Comparison of ENCODE assay signal across 1 cellular context in the genomic region with DNA sequence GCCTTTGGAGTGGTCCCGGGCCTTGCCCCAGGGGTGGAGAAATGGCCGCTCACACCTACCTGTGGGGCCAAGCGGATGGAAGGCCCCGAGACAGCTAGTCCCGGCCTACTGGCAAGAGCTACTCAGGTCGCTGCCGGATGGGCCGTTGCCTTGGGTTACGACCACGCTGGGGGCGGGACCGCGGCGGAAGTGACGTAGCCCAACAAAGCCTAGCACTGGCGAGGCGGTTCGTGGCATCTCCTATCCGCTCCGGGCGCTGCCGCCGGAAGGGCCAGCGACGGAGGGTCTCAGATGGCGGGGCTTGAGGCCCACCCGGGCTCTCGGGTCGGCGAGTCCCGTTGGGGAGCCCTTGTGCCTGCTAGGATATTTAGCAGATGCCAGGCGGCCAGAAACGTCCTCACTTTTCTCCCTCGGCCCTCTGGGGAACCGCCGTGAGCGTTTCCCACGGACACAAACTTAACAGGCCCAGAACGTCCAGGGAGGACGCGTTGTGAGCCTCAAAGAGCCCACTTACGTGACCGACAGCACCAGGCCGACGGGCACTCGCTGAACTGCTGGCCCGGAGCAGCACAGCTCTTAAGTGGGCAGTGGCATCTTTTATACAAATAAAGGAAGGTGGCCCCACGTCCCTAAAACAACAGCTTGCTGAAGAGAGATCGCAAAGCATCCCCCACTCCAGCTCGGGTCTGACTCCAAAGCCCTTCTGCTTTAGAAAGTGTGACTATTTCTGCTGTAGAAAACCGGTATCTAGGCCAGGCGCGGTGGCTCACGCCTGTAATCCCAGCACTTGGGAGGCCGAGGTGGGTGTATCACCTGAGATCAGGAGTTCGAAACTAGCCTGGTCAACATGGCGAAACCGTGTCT.
TF ChIP-seq lines count a peak whose summit lies in the region.

C16orf46 (minus strand) TSS at position 162 of the 864 bp plus-strand sequence. CDS start 13,283 bp downstream, outside the sequence.

TF ChIP-seq in WTC11, 78 proteins besides CTCF, POLR2A, EP300 and RAD21 (continued from another document and continues in another):
- TF ChIP-seq STAT6 (CRISPR knock-in tag; conservative IDR thresholded peaks at IDR 0.05; ENCODE audit: low read depth) (no peak), ZMAT4 (CRISPR knock-in tag; IDR thresholded peaks at IDR 0.05) (no peak), GABPB1 (CRISPR knock-in tag; IDR thresholded peaks at IDR 0.05) (peak; percentile 87), ELF4 (CRISPR knock-in tag; IDR thresholded peaks at IDR 0.05; ENCODE audit: low read depth) (no peak), ESRRA (CRISPR knock-in tag; IDR thresholded peaks at IDR 0.05; ENCODE audit: borderline replicate concordance) (peak; percentile 73; the same call in 1 of the 2 replicates), ZNF138 (CRISPR knock-in tag; conservative IDR thresholded peaks at IDR 0.05) (no peak), MLX (CRISPR knock-in tag; IDR thresholded peaks at IDR 0.05) (no peak), MXD4 (CRISPR knock-in tag; IDR thresholded peaks at IDR 0.05; ENCODE audit: borderline replicate concordance) (no peak), ZNF281 (CRISPR knock-in tag; IDR thresholded peaks at IDR 0.05) (no peak), JUN (CRISPR knock-in tag; IDR thresholded peaks at IDR 0.05) (no peak), CREM (CRISPR knock-in tag; IDR thresholded peaks at IDR 0.05) (peak; percentile 95), ZNF263 (CRISPR knock-in tag; IDR thresholded peaks at IDR 0.05; ENCODE audit: low read depth) (no peak), ZNF317 (CRISPR knock-in tag; IDR thresholded peaks at IDR 0.05; ENCODE audit: borderline replicate concordance, low read depth) (no peak), KAT7 (CRISPR knock-in tag; IDR thresholded peaks at IDR 0.05; ENCODE audit: borderline replicate concordance) (no peak), PRRX2 (CRISPR knock-in tag; IDR thresholded peaks at IDR 0.05) (no peak), FOXP1 (CRISPR knock-in tag; IDR thresholded peaks at IDR 0.05; ENCODE audit: borderline replicate concordance) (peak; percentile 57; the same call in 1 of the 2 replicates), NR1H2 (CRISPR knock-in tag; IDR thresholded peaks at IDR 0.05) (no peak), E2F4 (CRISPR knock-in tag; IDR thresholded peaks at IDR 0.05; ENCODE audit: borderline replicate concordance, low read depth) (no peak), NFE2L1 (CRISPR knock-in tag; IDR thresholded peaks at IDR 0.05) (peak; percentile 35; the same call in 1 of the 2 replicates), MYBL2 (CRISPR knock-in tag; IDR thresholded peaks at IDR 0.05) (no peak; the same call in 1 of the 2 replicates), ZNF416 (CRISPR knock-in tag; IDR thresholded peaks at IDR 0.05) (peak; percentile 40; the same call in 1 of the 2 replicates), SP1 (CRISPR knock-in tag; conservative IDR thresholded peaks at IDR 0.05) (peak; percentile 98), FOXK1 (CRISPR knock-in tag; IDR thresholded peaks at IDR 0.05) (peak; percentile 86), TEAD1 (CRISPR knock-in tag; IDR thresholded peaks at IDR 0.05) (no peak), IRF1 (CRISPR knock-in tag; IDR thresholded peaks at IDR 0.05) (0 out of 2 replicates have a peak, but pooled peaks have one; percentile 60), ZBTB21 (CRISPR knock-in tag; IDR thresholded peaks at IDR 0.05; ENCODE audit: borderline replicate concordance) (no peak), TCF7 (CRISPR knock-in tag; IDR thresholded peaks at IDR 0.05; ENCODE audit: low read depth) (no peak)
- TF ChIP-seq, protein P1, sequence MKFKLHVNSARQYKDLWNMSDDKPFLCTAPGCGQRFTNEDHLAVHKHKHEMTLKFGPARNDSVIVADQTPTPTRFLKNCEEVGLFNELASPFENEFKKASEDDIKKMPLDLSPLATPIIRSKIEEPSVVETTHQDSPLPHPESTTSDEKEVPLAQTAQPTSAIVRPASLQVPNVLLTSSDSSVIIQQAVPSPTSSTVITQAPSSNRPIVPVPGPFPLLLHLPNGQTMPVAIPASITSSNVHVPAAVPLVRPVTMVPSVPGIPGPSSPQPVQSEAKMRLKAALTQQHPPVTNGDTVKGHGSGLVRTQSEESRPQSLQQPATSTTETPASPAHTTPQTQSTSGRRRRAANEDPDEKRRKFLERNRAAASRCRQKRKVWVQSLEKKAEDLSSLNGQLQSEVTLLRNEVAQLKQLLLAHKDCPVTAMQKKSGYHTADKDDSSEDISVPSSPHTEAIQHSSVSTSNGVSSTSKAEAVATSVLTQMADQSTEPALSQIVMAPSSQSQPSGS (CRISPR knock-in tag; IDR thresholded peaks at IDR 0.05; ENCODE audit: borderline replicate concordance, low read depth), result no peak
- TF ChIP-seq, protein P2, sequence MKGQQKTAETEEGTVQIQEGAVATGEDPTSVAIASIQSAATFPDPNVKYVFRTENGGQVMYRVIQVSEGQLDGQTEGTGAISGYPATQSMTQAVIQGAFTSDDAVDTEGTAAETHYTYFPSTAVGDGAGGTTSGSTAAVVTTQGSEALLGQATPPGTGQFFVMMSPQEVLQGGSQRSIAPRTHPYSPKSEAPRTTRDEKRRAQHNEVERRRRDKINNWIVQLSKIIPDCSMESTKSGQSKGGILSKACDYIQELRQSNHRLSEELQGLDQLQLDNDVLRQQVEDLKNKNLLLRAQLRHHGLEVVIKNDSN (CRISPR knock-in tag; IDR thresholded peaks at IDR 0.05), result peak; percentile 38; the same call in 1 of the 2 replicates
- TF ChIP-seq, protein P3, sequence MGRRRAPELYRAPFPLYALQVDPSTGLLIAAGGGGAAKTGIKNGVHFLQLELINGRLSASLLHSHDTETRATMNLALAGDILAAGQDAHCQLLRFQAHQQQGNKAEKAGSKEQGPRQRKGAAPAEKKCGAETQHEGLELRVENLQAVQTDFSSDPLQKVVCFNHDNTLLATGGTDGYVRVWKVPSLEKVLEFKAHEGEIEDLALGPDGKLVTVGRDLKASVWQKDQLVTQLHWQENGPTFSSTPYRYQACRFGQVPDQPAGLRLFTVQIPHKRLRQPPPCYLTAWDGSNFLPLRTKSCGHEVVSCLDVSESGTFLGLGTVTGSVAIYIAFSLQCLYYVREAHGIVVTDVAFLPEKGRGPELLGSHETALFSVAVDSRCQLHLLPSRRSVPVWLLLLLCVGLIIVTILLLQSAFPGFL (CRISPR knock-in tag; IDR thresholded peaks at IDR 0.05; ENCODE audit: borderline replicate concordance), result peak; percentile 74; the same call in 1 of the 2 replicates
- TF ChIP-seq, protein P4, sequence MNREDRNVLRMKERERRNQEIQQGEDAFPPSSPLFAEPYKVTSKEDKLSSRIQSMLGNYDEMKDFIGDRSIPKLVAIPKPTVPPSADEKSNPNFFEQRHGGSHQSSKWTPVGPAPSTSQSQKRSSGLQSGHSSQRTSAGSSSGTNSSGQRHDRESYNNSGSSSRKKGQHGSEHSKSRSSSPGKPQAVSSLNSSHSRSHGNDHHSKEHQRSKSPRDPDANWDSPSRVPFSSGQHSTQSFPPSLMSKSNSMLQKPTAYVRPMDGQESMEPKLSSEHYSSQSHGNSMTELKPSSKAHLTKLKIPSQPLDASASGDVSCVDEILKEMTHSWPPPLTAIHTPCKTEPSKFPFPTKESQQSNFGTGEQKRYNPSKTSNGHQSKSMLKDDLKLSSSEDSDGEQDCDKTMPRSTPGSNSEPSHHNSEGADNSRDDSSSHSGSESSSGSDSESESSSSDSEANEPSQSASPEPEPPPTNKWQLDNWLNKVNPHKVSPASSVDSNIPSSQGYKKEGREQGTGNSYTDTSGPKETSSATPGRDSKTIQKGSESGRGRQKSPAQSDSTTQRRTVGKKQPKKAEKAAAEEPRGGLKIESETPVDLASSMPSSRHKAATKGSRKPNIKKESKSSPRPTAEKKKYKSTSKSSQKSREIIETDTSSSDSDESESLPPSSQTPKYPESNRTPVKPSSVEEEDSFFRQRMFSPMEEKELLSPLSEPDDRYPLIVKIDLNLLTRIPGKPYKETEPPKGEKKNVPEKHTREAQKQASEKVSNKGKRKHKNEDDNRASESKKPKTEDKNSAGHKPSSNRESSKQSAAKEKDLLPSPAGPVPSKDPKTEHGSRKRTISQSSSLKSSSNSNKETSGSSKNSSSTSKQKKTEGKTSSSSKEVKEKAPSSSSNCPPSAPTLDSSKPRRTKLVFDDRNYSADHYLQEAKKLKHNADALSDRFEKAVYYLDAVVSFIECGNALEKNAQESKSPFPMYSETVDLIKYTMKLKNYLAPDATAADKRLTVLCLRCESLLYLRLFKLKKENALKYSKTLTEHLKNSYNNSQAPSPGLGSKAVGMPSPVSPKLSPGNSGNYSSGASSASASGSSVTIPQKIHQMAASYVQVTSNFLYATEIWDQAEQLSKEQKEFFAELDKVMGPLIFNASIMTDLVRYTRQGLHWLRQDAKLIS (CRISPR knock-in tag; IDR thresholded peaks at IDR 0.05; ENCODE audit: borderline replicate concordance), result no peak
- TF ChIP-seq, protein P5, sequence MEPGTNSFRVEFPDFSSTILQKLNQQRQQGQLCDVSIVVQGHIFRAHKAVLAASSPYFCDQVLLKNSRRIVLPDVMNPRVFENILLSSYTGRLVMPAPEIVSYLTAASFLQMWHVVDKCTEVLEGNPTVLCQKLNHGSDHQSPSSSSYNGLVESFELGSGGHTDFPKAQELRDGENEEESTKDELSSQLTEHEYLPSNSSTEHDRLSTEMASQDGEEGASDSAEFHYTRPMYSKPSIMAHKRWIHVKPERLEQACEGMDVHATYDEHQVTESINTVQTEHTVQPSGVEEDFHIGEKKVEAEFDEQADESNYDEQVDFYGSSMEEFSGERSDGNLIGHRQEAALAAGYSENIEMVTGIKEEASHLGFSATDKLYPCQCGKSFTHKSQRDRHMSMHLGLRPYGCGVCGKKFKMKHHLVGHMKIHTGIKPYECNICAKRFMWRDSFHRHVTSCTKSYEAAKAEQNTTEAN (CRISPR knock-in tag; IDR thresholded peaks at IDR 0.05), result no peak
